Comparison of ENCODE assay signal across 18 cellular contexts in genomic region chr6:7905416-7905815, GRCh38.
"Had no signal": no experiment of that assay in that cellular context is flagged by ENCODE, and none has a peak within 500 bp of the region (broad histone marks: within the 10 kb centered on the region; RNA-seq: fewer than 3 reads in every experiment).

No MANE protein-coding gene starts in this region.

- H3K27ac ChIP-seq: neutrophil had no signal

- H3K4me3 ChIP-seq: mucosa of descending colon had no signal

- H3K9me3 ChIP-seq: mucosa of descending colon, neutrophil, SK-N-SH had no signal

- H3K4me3 Mint-ChIP-seq: immature natural killer cell; naive thymus-derived CD8-positive, alpha-beta T cell; stimulated activated naive CD8-positive, alpha-beta T cell treated with anti-CD3 and anti-CD28 coated beads, Interleukin-15, Interleukin-2, amounts not matched to agents 100 ng/mL and 50 ng/mL, for 24 hours had no signal

- H3K9me3 Mint-ChIP-seq: activated naive CD4-positive, alpha-beta T cell treated with anti-CD3 and anti-CD28 coated beads, Interleukin-2, amount 50 U/mL, for 72 hours; immature natural killer cell; naive thymus-derived CD8-positive, alpha-beta T cell; stimulated activated naive CD8-positive, alpha-beta T cell treated with anti-CD3 and anti-CD28 coated beads, Interleukin-15, Interleukin-2, amounts not matched to agents 100 ng/mL and 50 ng/mL, for 24 hours had no signal

- ATAC-seq: activated naive CD4-positive, alpha-beta T cell treated with anti-CD3 and anti-CD28 coated beads, Interleukin-2, amount 50 U/mL, for 72 hours; left colon; mucosa of descending colon; naive thymus-derived CD8-positive, alpha-beta T cell; sciatic nerve had no signal

- H3K27ac Mint-ChIP-seq: immature natural killer cell; progenitor cell of endocrine pancreas; stimulated activated naive CD8-positive, alpha-beta T cell treated with anti-CD3 and anti-CD28 coated beads, Interleukin-15, Interleukin-2, amounts not matched to agents 100 ng/mL and 50 ng/mL, for 24 hours had no signal

- H3K27me3 Mint-ChIP-seq: naive thymus-derived CD8-positive, alpha-beta T cell; stimulated activated naive CD8-positive, alpha-beta T cell treated with anti-CD3 and anti-CD28 coated beads, Interleukin-15, Interleukin-2, amounts not matched to agents 100 ng/mL and 50 ng/mL, for 24 hours had no signal

- DNase-seq: activated CD4-positive, alpha-beta T cell treated with anti-CD3 and anti-CD28 coated beads, Interleukin-2, amount 50 U/mL, for 1 hour; activated CD4-positive, CD25-positive, alpha-beta regulatory T cell; activated effector memory CD4-positive, alpha-beta T cell treated with anti-CD3 and anti-CD28 coated beads, Interleukin-2, amount 50 U/mL, for 16 hours; activated T-cell treated with anti-CD3 and anti-CD28 coated beads, Interleukin-2, amount 50 U/mL, for 1 hour; anterior cingulate cortex; foreskin fibroblast; immature natural killer cell; left colon; mammary epithelial cell; mucosa of descending colon; naive thymus-derived CD8-positive, alpha-beta T cell; SK-N-SH; stimulated activated CD4-positive, alpha-beta T cell treated with anti-CD3 and anti-CD28 coated beads, Interleukin-2, amount 100 ng/mL, for 24 hours had no signal
